10 cellular contexts compared by ENCODE assay signal in the genomic region with DNA sequence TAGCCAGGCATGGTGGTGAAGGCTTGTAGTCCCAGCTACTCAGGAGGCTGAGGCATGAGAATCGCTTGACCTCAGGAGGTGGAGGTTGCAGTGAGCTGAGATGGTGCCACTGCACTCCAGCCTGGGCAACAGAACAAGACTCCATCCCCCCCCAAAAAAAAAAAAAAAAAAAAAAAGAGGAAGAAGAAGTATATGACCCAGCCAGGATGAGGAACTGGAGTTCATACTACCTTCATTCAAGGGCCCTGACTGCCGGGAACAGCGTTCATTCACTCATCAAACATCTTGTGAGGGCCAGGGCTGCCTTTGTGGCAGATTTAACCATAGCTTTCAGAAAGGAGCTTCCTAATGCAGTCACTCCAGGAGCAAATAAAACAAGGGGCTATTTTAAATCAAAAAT.
A peak's percentile ranks its signal among the peaks of the same experiment; 100 is the strongest.
DNase-seq lines count a peak whose midpoint lies in the region; ATAC-seq and TF ChIP-seq lines count a peak whose summit lies in the region.
"Had no signal": no experiment of that assay in that cellular context is flagged by ENCODE, and none has a peak within 500 bp of the region (broad histone marks: within the 10 kb centered on the region; RNA-seq: fewer than 3 reads in every experiment).

No MANE protein-coding gene starts in this region.

- H3K4me3 ChIP-seq in hepatocyte (no peak overlapping the region), smooth muscle cell (peak overlapping the region; percentile 57)

- H3F3A ChIP-seq in smooth muscle cell (ENCODE audit: low read depth) = peaks cover 9% of the 10 kb centered on the region

- no peak overlapping the region for H3K9ac ChIP-seq in smooth muscle cell (ENCODE audit: low read depth)

- H3K4me1 Mint-ChIP-seq in HFFc6 (ENCODE audit: low read depth) (peaks cover 25% of the 10 kb centered on the region), T-cell (peaks cover 35 to 48% (median 45%) of the 10 kb centered on the region in 3 donors)

- H3K79me2 ChIP-seq in hepatocyte (no peaks in the 10 kb centered on the region), smooth muscle cell (ENCODE audit: low read depth) (no peaks in the 10 kb centered on the region)

- H3K27ac Mint-ChIP-seq in HFFc6 = no peak overlapping the region
- peak overlapping the region in 1 of 2 donors; percentile 39 for H3K27ac Mint-ChIP-seq in T-cell

- no peaks in the 10 kb centered on the region for H4K20me1 ChIP-seq in hepatocyte (ENCODE audit: insufficient read depth, poor library complexity, severe bottlenecking)
- H4K20me1 ChIP-seq in smooth muscle cell (ENCODE audit: low read depth) = no peaks in the 10 kb centered on the region

- CTCF ChIA-PET in T-cell (lab: Charles Lee) = interaction anchor here (0.6 to 2.0 kb wide), 6 partner anchors 23 to 284 kb away, joined by 3 to 9 read pairs (median 5); no protein-coding TSS in a partner anchor

- H3K4me2 ChIP-seq in hepatocyte = peak overlapping the region; percentile 81
- peak overlapping the region; percentile 91 for H3K4me2 ChIP-seq in smooth muscle cell

- DNase-seq in HFFc6 (no peak), T-cell (no peak), hepatocyte (ENCODE audit: low spot score) (no peak), smooth muscle cell (lab: John Stamatoyannopoulos, UW; ENCODE audit: unreplicated experiment) (no peak), NCI-H2081 treated with DMSO at 0.1 percent for 48 hours (lab: John Stamatoyannopoulos, UW) (no peak), DMS79 (lab: John Stamatoyannopoulos, UW) (no peak)
- DNase-seq in stimulated activated CD4-positive, alpha-beta T cell treated with anti-CD3 and anti-CD28 coated beads, Interleukin-4, amount 100 ng/mL, for 4 hours = no peak
- DNase-seq: H7, IMR-90 had no signal

- H3K27me3 ChIP-seq in hepatocyte = no peaks in the 10 kb centered on the region
- no peaks in the 10 kb centered on the region for H3K27me3 ChIP-seq in smooth muscle cell (ENCODE audit: low read depth)

- ATAC-seq in T-cell (replicated peaks in 1 of 4) (no peak), GM19328 (IDR thresholded peaks at IDR 0.05; ENCODE audit: unreplicated experiment) (no peak)

- WGBS in hepatocyte (ENCODE audit: low lambda C conversion rate, missing lambda C conversion rate) = 68% methylated on average over 3 of the region's 3 CpGs
- 88% methylated on average over 3 of the region's 3 CpGs for WGBS in smooth muscle cell (ENCODE audit: low lambda C conversion rate)

- peaks cover 47% of the 10 kb centered on the region for H3K4me1 ChIP-seq in hepatocyte (ENCODE audit: insufficient read depth)
- peaks cover 49% of the 10 kb centered on the region for H3K4me1 ChIP-seq in smooth muscle cell (ENCODE audit: low read depth)

- H2AFZ ChIP-seq in hepatocyte (peak overlapping the region; percentile 64), smooth muscle cell (ENCODE audit: low read depth) (no peak overlapping the region)

- H3K9me3 Mint-ChIP-seq in HFFc6 (no peaks in the 10 kb centered on the region), T-cell (no peaks in the 10 kb centered on the region)

- peak overlapping the region; percentile 86; the same call in 1 of the 2 replicates for H3K4me3 Mint-ChIP-seq in HFFc6
- peak overlapping the region; percentile 74 to 78 (median 76) for H3K4me3 Mint-ChIP-seq in T-cell

- POLR2A ChIA-PET in T-cell (lab: Charles Lee) = interaction anchor here (0.6 to 1.0 kb wide), 3 partner anchors 8 to 310 kb away, joined by 3 to 4 read pairs (median 3); no protein-coding TSS in a partner anchor

- H3K27me3 Mint-ChIP-seq in HFFc6 (ENCODE audit: insufficient read depth) = peaks cover 2% of the 10 kb centered on the region
- no peaks in the 10 kb centered on the region for H3K27me3 Mint-ChIP-seq in T-cell

- peak overlapping the region; percentile 93 for H3K27ac ChIP-seq in hepatocyte
- H3K27ac ChIP-seq in smooth muscle cell (ENCODE audit: low read depth) = peak overlapping the region; percentile 58

- H3K36me3 ChIP-seq in hepatocyte (replicated peaks; ENCODE audit: insufficient read depth, low read depth) (no peaks in the 10 kb centered on the region), smooth muscle cell (ENCODE audit: low read depth) (no peaks in the 10 kb centered on the region)

- H3K9me2 ChIP-seq in hepatocyte (replicated peaks; ENCODE audit: insufficient read depth) = no peaks in the 10 kb centered on the region

- H3K9me3 ChIP-seq in hepatocyte (ENCODE audit: low read depth) (no peaks in the 10 kb centered on the region), smooth muscle cell (replicated peaks; ENCODE audit: low read depth) (no peaks in the 10 kb centered on the region)

- H3K36me3 Mint-ChIP-seq in HFFc6 (ENCODE audit: low read depth) = no peaks in the 10 kb centered on the region
- H3K36me3 Mint-ChIP-seq in T-cell = no peaks in the 10 kb centered on the region

- TF ChIP-seq CTCF in HFFc6 (IDR thresholded peaks at IDR 0.05) (no peak), hepatocyte (IDR thresholded peaks at IDR 0.05; ENCODE audit: poor library complexity) (no peak), smooth muscle cell (IDR thresholded peaks at IDR 0.05; ENCODE audit: borderline replicate concordance, insufficient read depth, poor library complexity, severe bottlenecking) (no peak)
